In genomic region chr10:87761892-87762291, GRCh38 we compare ENCODE assay signal across 9 cellular contexts. TPM values are rescaled to one million over a fixed set of nuclear protein-coding genes. Genes with fewer than 3 reads are reported as not detected.
DNase-seq lines count a peak whose midpoint lies in the region; ATAC-seq and TF ChIP-seq lines count a peak whose summit lies in the region.
"Had no signal": no experiment of that assay in that cellular context is flagged by ENCODE, and none has a peak within 500 bp of the region (broad histone marks: within the 10 kb centered on the region; RNA-seq: fewer than 3 reads in every experiment).

No MANE protein-coding gene starts in this region.

- ATAC-seq in GM21723 (IDR thresholded peaks at IDR 0.05; ENCODE audit: unreplicated experiment): peak; percentile 71
- no peak for ATAC-seq in HG03521 (IDR thresholded peaks at IDR 0.05; ENCODE audit: unreplicated experiment)

- H3K27ac ChIP-seq in epithelial cell of prostate: peak overlapping the region; percentile 27

- H3K9me3 Mint-ChIP-seq in CD14-positive monocyte: no peaks in the 10 kb centered on the region
- H3K9me3 Mint-ChIP-seq in immature natural killer cell: no peaks in the 10 kb centered on the region
- H3K9me3 Mint-ChIP-seq: dendritic cell treated with granulocyte-macrophage colony-stimulating factor and Interleukin-4, amounts not matched to agents 40 ng/mL and 50 ng/mL, for 4 days had no signal

- intact Hi-C loops in CD14-positive monocyte (cut with micrococcal nuclease): no loop called here

- H3K36me3 Mint-ChIP-seq in CD14-positive monocyte: peaks cover 22 to 28% of the 10 kb centered on the region in 2 donors
- H3K36me3 Mint-ChIP-seq in immature natural killer cell: peaks cover 7 to 25% (median 14%) of the 10 kb centered on the region in 3 donors

- H3K27ac Mint-ChIP-seq in CD14-positive monocyte (peak overlapping the region in 5 of 7 donors; percentile 54 to 87 (median 64)), immature natural killer cell (peak overlapping the region in 3 of 6 donors; percentile 3 to 46 (median 17))
- H3K27ac Mint-ChIP-seq: dendritic cell treated with granulocyte-macrophage colony-stimulating factor and Interleukin-4, amounts not matched to agents 40 ng/mL and 50 ng/mL, for 4 days had no signal

- H3K4me1 Mint-ChIP-seq in CD14-positive monocyte: peaks cover 33% of the 10 kb centered on the region
- no peaks in the 10 kb centered on the region for H3K4me1 Mint-ChIP-seq in immature natural killer cell

- DNase-seq in CD14-positive monocyte (ENCODE audit: low spot score) (peak; percentile 68), OCI-M1 (lab: John Stamatoyannopoulos, UW) (peak; percentile 78), epithelial cell of prostate (ENCODE audit: low read depth, low spot score) (peak; percentile 46), immature natural killer cell (no peak), AML-193 (lab: John Stamatoyannopoulos, UW) (no peak)
- peak; percentile 4 for DNase-seq in stimulated activated CD8-positive, alpha-beta memory T cell treated with anti-CD3 and anti-CD28 coated beads, Interleukin-4, amount 100 ng/mL, for 24 hours (ENCODE audit: low read depth)

- TF ChIP-seq CTCF in CD14-positive monocyte (IDR thresholded peaks at IDR 0.05): no peak

- H3K27me3 Mint-ChIP-seq in CD14-positive monocyte (ENCODE audit: low read depth in 3 of 3) (no peaks in the 10 kb centered on the region), immature natural killer cell (ENCODE audit: low read depth in 3 of 3) (no peaks in the 10 kb centered on the region)
- H3K27me3 Mint-ChIP-seq: dendritic cell treated with granulocyte-macrophage colony-stimulating factor and Interleukin-4, amounts not matched to agents 40 ng/mL and 50 ng/mL, for 4 days had no signal

- H3K4me3 Mint-ChIP-seq in CD14-positive monocyte: no peak overlapping the region
- H3K4me3 Mint-ChIP-seq in immature natural killer cell: no peak overlapping the region
- H3K4me3 Mint-ChIP-seq: dendritic cell treated with granulocyte-macrophage colony-stimulating factor and Interleukin-4, amounts not matched to agents 40 ng/mL and 50 ng/mL, for 4 days had no signal

RNA-seq across cellular contexts. Expression of gene ATAD1, which starts 56.1 kb away (rescaled TPM):
- 10 to 100 TPM; 10.2 to 13.2 TPM for polyA plus RNA-seq in CD14-positive monocyte
- polyA plus RNA-seq in immature natural killer cell: 10 to 100 TPM; 31.2 to 44.0 (median 42.1) TPM

Comparison
In these comparisons a context has a peak if more than half of its experiments do, and no peak if none do; other contexts are left out.
1. DNase-seq: peak in CD14-positive monocyte (single experiment), OCI-M1 (single experiment), epithelial cell of prostate (single experiment) and stimulated activated CD8-positive, alpha-beta memory T cell treated with anti-CD3 and anti-CD28 coated beads, Interleukin-4, amount 100 ng/mL, for 24 hours (single experiment); none in immature natural killer cell (0 of 3) and AML-193 (0 of 2).